Comparison of ENCODE assay signal across 16 cellular contexts in genomic region chr5:157902440-157903116, GRCh38.
"Had no signal": no experiment of that assay in that cellular context is flagged by ENCODE, and none has a peak within 500 bp of the region (broad histone marks: within the 10 kb centered on the region; RNA-seq: fewer than 3 reads in every experiment).

No MANE protein-coding gene starts in this region.

- H3K4me1 Mint-ChIP-seq: activated naive CD8-positive, alpha-beta T cell treated with anti-CD3 and anti-CD28 coated beads, Interleukin-2, amount 50 U/mL, for 24 hours; activated T-helper 17 cell treated with anti-CD3 and anti-CD28 coated beads, Interleukin-2, amount 50 U/mL, for 72 hours; stimulated activated memory B cell treated with anti-CD40 and anti-IgM and Interleukin-4, amounts not matched to agents 10 μg/mL and 1 μg/mL and 100 μg/mL, for 72 hours had no signal

- ATAC-seq: activated naive CD8-positive, alpha-beta T cell treated with anti-CD3 and anti-CD28 coated beads, Interleukin-2, amount 50 U/mL, for 24 hours; activated T-helper 17 cell treated with anti-CD3 and anti-CD28 coated beads, Interleukin-2, amount 50 U/mL, for 72 hours; stimulated activated memory B cell treated with anti-CD40 and anti-IgM and Interleukin-4, amounts not matched to agents 10 μg/mL and 1 μg/mL and 100 μg/mL, for 72 hours had no signal

- H3K36me3 ChIP-seq: breast epithelium, upper lobe of left lung, WERI-Rb-1 had no signal

- H3K9me3 Mint-ChIP-seq: activated naive CD4-positive, alpha-beta T cell treated with anti-CD3 and anti-CD28 coated beads for 36 hours; activated naive CD8-positive, alpha-beta T cell treated with anti-CD3 and anti-CD28 coated beads, Interleukin-2, amount 50 U/mL, for 24 hours; activated T-helper 17 cell treated with anti-CD3 and anti-CD28 coated beads, Interleukin-2, amount 50 U/mL, for 72 hours; stimulated activated memory B cell treated with anti-CD40 and anti-IgM and Interleukin-4, amounts not matched to agents 10 μg/mL and 1 μg/mL and 100 μg/mL, for 72 hours had no signal

- H3K4me3 Mint-ChIP-seq: activated naive CD4-positive, alpha-beta T cell treated with anti-CD3 and anti-CD28 coated beads for 36 hours; activated naive CD8-positive, alpha-beta T cell treated with anti-CD3 and anti-CD28 coated beads, Interleukin-2, amount 50 U/mL, for 24 hours; activated T-helper 17 cell treated with anti-CD3 and anti-CD28 coated beads, Interleukin-2, amount 50 U/mL, for 72 hours; stimulated activated memory B cell treated with anti-CD40 and anti-IgM and Interleukin-4, amounts not matched to agents 10 μg/mL and 1 μg/mL and 100 μg/mL, for 72 hours had no signal

- H3K27me3 Mint-ChIP-seq: activated naive CD8-positive, alpha-beta T cell treated with anti-CD3 and anti-CD28 coated beads, Interleukin-2, amount 50 U/mL, for 24 hours; stimulated activated memory B cell treated with anti-CD40 and anti-IgM and Interleukin-4, amounts not matched to agents 10 μg/mL and 1 μg/mL and 100 μg/mL, for 72 hours had no signal

- H3K9me3 ChIP-seq: breast epithelium, upper lobe of left lung had no signal

- H3K4me3 ChIP-seq: breast epithelium, SK-N-MC, upper lobe of left lung had no signal

- DNase-seq: activated CD4-positive, alpha-beta T cell treated with anti-CD3 and anti-CD28 coated beads, Interleukin-2, amount 50 U/mL, for 48 hours; activated naive CD4-positive, alpha-beta T cell treated with anti-CD3 and anti-CD28 coated beads for 36 hours; activated naive CD8-positive, alpha-beta T cell treated with anti-CD3 and anti-CD28 coated beads, Interleukin-2, amount 50 U/mL, for 24 hours; aorta; erythroblast; glutamatergic neuron; hypothalamus; mesendoderm; stimulated activated CD4-positive, alpha-beta T cell treated with anti-CD3 and anti-CD28 coated beads, Interleukin-2, amount 100 ng/mL, for 48 hours; T-helper 1 cell; upper lobe of left lung; WERI-Rb-1 had no signal

- H3K27ac ChIP-seq: breast epithelium, SK-N-MC, upper lobe of left lung, WERI-Rb-1 had no signal

- H3K4me1 ChIP-seq: breast epithelium, upper lobe of left lung had no signal

- H3K36me3 Mint-ChIP-seq: stimulated activated memory B cell treated with anti-CD40 and anti-IgM and Interleukin-4, amounts not matched to agents 10 μg/mL and 1 μg/mL and 100 μg/mL, for 72 hours had no signal

- H3K27ac Mint-ChIP-seq: activated naive CD4-positive, alpha-beta T cell treated with anti-CD3 and anti-CD28 coated beads for 36 hours; activated naive CD8-positive, alpha-beta T cell treated with anti-CD3 and anti-CD28 coated beads, Interleukin-2, amount 50 U/mL, for 24 hours; activated T-helper 17 cell treated with anti-CD3 and anti-CD28 coated beads, Interleukin-2, amount 50 U/mL, for 72 hours; stimulated activated memory B cell treated with anti-CD40 and anti-IgM and Interleukin-4, amounts not matched to agents 10 μg/mL and 1 μg/mL and 100 μg/mL, for 72 hours had no signal

- H3K27me3 ChIP-seq: breast epithelium, upper lobe of left lung had no signal
